ENCODE assay signal across 8 cellular contexts in genomic region chr4:31089815-31090214, GRCh38.
A peak's percentile ranks its signal among the peaks of the same experiment; 100 is the strongest.
DNase-seq lines count a peak whose midpoint lies in the region; ATAC-seq and TF ChIP-seq lines count a peak whose summit lies in the region.
"Had no signal": no experiment of that assay in that cellular context is flagged by ENCODE, and none has a peak within 500 bp of the region (broad histone marks: within the 10 kb centered on the region; RNA-seq: fewer than 3 reads in every experiment).

No MANE protein-coding gene starts in this region.

- H3K27me3 ChIP-seq in MM.1S (replicated peaks; ENCODE audit: insufficient read depth, low read length) (no peaks in the 10 kb centered on the region), smooth muscle cell (ENCODE audit: low read depth) (no peaks in the 10 kb centered on the region)

- H3K36me3 ChIP-seq in MM.1S (replicated peaks; ENCODE audit: insufficient read depth, low read length), result no peaks in the 10 kb centered on the region
- H3K36me3 ChIP-seq in smooth muscle cell (ENCODE audit: low read depth), result no peaks in the 10 kb centered on the region

- intact Hi-C loops in CD14-positive monocyte (cut with micrococcal nuclease), result no loop called here

- H2AFZ ChIP-seq in MM.1S (ENCODE audit: low read length), result no peak overlapping the region
- H2AFZ ChIP-seq in smooth muscle cell (ENCODE audit: low read depth), result no peak overlapping the region

- no peak overlapping the region for H3K27ac Mint-ChIP-seq in naive thymus-derived CD8-positive, alpha-beta T cell
- no peak overlapping the region for H3K27ac Mint-ChIP-seq in CD14-positive monocyte
- H3K27ac Mint-ChIP-seq: activated naive CD8-positive, alpha-beta T cell treated with anti-CD3 and anti-CD28 coated beads, Interleukin-2, amount 10 ng/mL, durations not matched to agents 7 days and 5 days had no signal

- H3K4me1 ChIP-seq in MM.1S (ENCODE audit: low read length) (no peaks in the 10 kb centered on the region), smooth muscle cell (ENCODE audit: low read depth) (peaks cover 13% of the 10 kb centered on the region)

- POLR2A ChIA-PET in naive thymus-derived CD8-positive, alpha-beta T cell (lab: Charles Lee), result no interaction called here

- WGBS in smooth muscle cell (ENCODE audit: low lambda C conversion rate), result 69% methylated on average over 6 of the region's 6 CpGs

- H3K4me3 ChIP-seq in MM.1S (ENCODE audit: low read length) (no peak overlapping the region), smooth muscle cell (no peak overlapping the region)

- H3K9ac ChIP-seq in MM.1S (ENCODE audit: low read length) (no peak overlapping the region), smooth muscle cell (ENCODE audit: low read depth) (peak overlapping the region; percentile 19)

- no peak for TF ChIP-seq CTCF in MM.1S (IDR thresholded peaks at IDR 0.05; ENCODE audit: low read length)
- TF ChIP-seq CTCF in smooth muscle cell (IDR thresholded peaks at IDR 0.05; ENCODE audit: borderline replicate concordance, insufficient read depth, poor library complexity, severe bottlenecking), result no peak
- no peak for TF ChIP-seq CTCF in CD14-positive monocyte (IDR thresholded peaks at IDR 0.05)

- H3K27me3 Mint-ChIP-seq in naive thymus-derived CD8-positive, alpha-beta T cell, result no peaks in the 10 kb centered on the region
- H3K27me3 Mint-ChIP-seq in CD14-positive monocyte (ENCODE audit: low read depth in 3 of 3), result no peaks in the 10 kb centered on the region
- H3K27me3 Mint-ChIP-seq: activated naive CD8-positive, alpha-beta T cell treated with anti-CD3 and anti-CD28 coated beads, Interleukin-2, amount 10 ng/mL, durations not matched to agents 7 days and 5 days had no signal

- H3K4me1 Mint-ChIP-seq in naive thymus-derived CD8-positive, alpha-beta T cell, result no peaks in the 10 kb centered on the region
- H3K4me1 Mint-ChIP-seq in CD14-positive monocyte, result no peaks in the 10 kb centered on the region
- H3K4me1 Mint-ChIP-seq: activated naive CD8-positive, alpha-beta T cell treated with anti-CD3 and anti-CD28 coated beads, Interleukin-2, amount 10 ng/mL, durations not matched to agents 7 days and 5 days had no signal

- H3K9me3 Mint-ChIP-seq in naive thymus-derived CD8-positive, alpha-beta T cell, result peaks cover 0 to 17% (median 3%) of the 10 kb centered on the region in 9 donors
- no peaks in the 10 kb centered on the region for H3K9me3 Mint-ChIP-seq in CD14-positive monocyte
- H3K9me3 Mint-ChIP-seq: activated naive CD8-positive, alpha-beta T cell treated with anti-CD3 and anti-CD28 coated beads, Interleukin-2, amount 10 ng/mL, durations not matched to agents 7 days and 5 days had no signal

- H4K20me1 ChIP-seq in MM.1S (ENCODE audit: insufficient read depth, low read length), result no peaks in the 10 kb centered on the region
- no peaks in the 10 kb centered on the region for H4K20me1 ChIP-seq in smooth muscle cell (ENCODE audit: low read depth)

- no peaks in the 10 kb centered on the region for H3F3A ChIP-seq in MM.1S (ENCODE audit: insufficient read depth, low read length)
- H3F3A ChIP-seq in smooth muscle cell (ENCODE audit: low read depth), result no peaks in the 10 kb centered on the region

- H3K79me2 ChIP-seq in MM.1S (ENCODE audit: low read length) (no peaks in the 10 kb centered on the region), smooth muscle cell (ENCODE audit: low read depth) (no peaks in the 10 kb centered on the region)

- DNase-seq in MM.1S, result peak; percentile 34
- DNase-seq in NCI-H774 (lab: John Stamatoyannopoulos, UW), result peak; percentile 30
- no peak for DNase-seq in smooth muscle cell (lab: John Stamatoyannopoulos, UW; ENCODE audit: unreplicated experiment)
- DNase-seq in naive thymus-derived CD8-positive, alpha-beta T cell, result no peak
- DNase-seq in CD14-positive monocyte (ENCODE audit: low spot score), result no peak
- DNase-seq in stimulated activated CD4-positive, alpha-beta T cell treated with anti-CD3 and anti-CD28 coated beads, Interleukin-1b, Interleukin-23, amount 100 ng/mL, for 48 hours, result no peak
- DNase-seq: activated naive CD8-positive, alpha-beta T cell treated with anti-CD3 and anti-CD28 coated beads, Interleukin-2, amount 10 ng/mL, durations not matched to agents 7 days and 5 days had no signal

- H3K9me3 ChIP-seq in MM.1S (replicated peaks; ENCODE audit: insufficient read depth, low read length) (no peaks in the 10 kb centered on the region), smooth muscle cell (replicated peaks; ENCODE audit: low read depth) (no peaks in the 10 kb centered on the region)

- H3K4me2 ChIP-seq in MM.1S (ENCODE audit: low read depth, low read length), result no peak overlapping the region
- peak overlapping the region; percentile 22 for H3K4me2 ChIP-seq in smooth muscle cell

- peak; percentile 93 for ATAC-seq in esophagus mucosa
- ATAC-seq in naive thymus-derived CD8-positive, alpha-beta T cell, result no peak

- H3K4me3 Mint-ChIP-seq in naive thymus-derived CD8-positive, alpha-beta T cell, result no peak overlapping the region
- H3K4me3 Mint-ChIP-seq in CD14-positive monocyte, result no peak overlapping the region
- H3K4me3 Mint-ChIP-seq: activated naive CD8-positive, alpha-beta T cell treated with anti-CD3 and anti-CD28 coated beads, Interleukin-2, amount 10 ng/mL, durations not matched to agents 7 days and 5 days had no signal

- no peaks in the 10 kb centered on the region for H3K9me2 ChIP-seq in MM.1S (replicated peaks; ENCODE audit: insufficient read depth, low read length)

- H3K36me3 Mint-ChIP-seq in naive thymus-derived CD8-positive, alpha-beta T cell, result peaks cover 0 to 3% (median 0%) of the 10 kb centered on the region in 3 donors
- H3K36me3 Mint-ChIP-seq in CD14-positive monocyte, result no peaks in the 10 kb centered on the region
- H3K36me3 Mint-ChIP-seq: activated naive CD8-positive, alpha-beta T cell treated with anti-CD3 and anti-CD28 coated beads, Interleukin-2, amount 10 ng/mL, durations not matched to agents 7 days and 5 days had no signal

- no peak overlapping the region for H3K27ac ChIP-seq in MM.1S (ENCODE audit: low read length)
- H3K27ac ChIP-seq in smooth muscle cell (ENCODE audit: low read depth), result peak overlapping the region; percentile 78

Comparison
In these comparisons a context has a peak if more than half of its experiments do, and no peak if none do; other contexts are left out.
1. DNase-seq: peak in MM.1S (single experiment) and NCI-H774 (single experiment); none in smooth muscle cell (single experiment), naive thymus-derived CD8-positive, alpha-beta T cell (0 of 10), CD14-positive monocyte (single experiment) and stimulated activated CD4-positive, alpha-beta T cell treated with anti-CD3 and anti-CD28 coated beads, Interleukin-1b, Interleukin-23, amount 100 ng/mL, for 48 hours (single experiment).